In the genomic region with DNA sequence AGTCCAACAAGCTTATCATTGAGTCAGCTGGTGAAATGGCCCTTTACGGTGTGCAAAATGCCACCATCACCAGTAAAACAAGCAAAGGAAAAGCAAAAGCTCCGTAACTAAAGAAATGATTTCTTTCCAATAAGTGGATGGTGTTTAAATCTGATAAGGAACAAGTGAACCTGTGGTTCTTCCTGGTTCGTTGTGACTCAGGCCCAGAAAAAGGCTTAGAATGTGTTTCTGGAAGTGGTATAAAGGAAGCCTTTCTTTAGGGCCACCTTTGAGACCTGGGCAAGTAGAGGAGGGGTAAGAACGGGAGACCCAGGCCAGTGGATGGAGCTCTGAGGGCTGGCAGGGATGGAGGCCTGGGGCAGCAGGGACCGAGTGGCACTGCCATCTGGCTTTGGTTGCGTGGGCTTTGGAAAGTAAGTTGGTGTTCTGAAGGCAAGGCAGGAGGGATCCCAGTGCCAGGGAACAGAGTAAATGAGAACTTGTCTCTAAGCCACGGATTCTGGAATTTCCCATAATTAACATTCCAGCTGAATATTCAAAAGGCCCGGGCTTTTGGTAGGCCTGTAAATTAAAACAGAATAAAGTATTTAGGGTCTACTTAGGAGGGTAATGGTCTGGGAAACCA, we compare ENCODE assay signal across 21 cellular contexts.
A peak's percentile ranks its signal among the peaks of the same experiment; 100 is the strongest.
DNase-seq lines count a peak whose midpoint lies in the region; ATAC-seq, FAIRE-seq and TF ChIP-seq lines count a peak whose summit lies in the region.
"Had no signal": no experiment of that assay in that cellular context is flagged by ENCODE, and none has a peak within 500 bp of the region (broad histone marks: within the 10 kb centered on the region; RNA-seq: fewer than 3 reads in every experiment).

No MANE protein-coding gene starts in this region.

- H3K4me1 Mint-ChIP-seq in Calu3 (ENCODE audit: low read depth, unreplicated experiment) (peaks cover 20% of the 10 kb centered on the region), astrocyte (ENCODE audit: low read depth, unreplicated experiment) (no peaks in the 10 kb centered on the region)
- H3K4me1 Mint-ChIP-seq: CD14-positive monocyte had no signal

- DNase-seq in Calu3 = no peak
- DNase-seq in astrocyte (ENCODE audit: low read depth) = peak; percentile 52
- peak; percentile 80 for DNase-seq in islet precursor cell
- peak; percentile 8 for DNase-seq in pons (ENCODE audit: low spot score)
- no peak for DNase-seq in NCI-H510A treated with DMSO at 0.1 percent for 48 hours (lab: John Stamatoyannopoulos, UW)
- no peak for DNase-seq in stimulated activated CD8-positive, alpha-beta memory T cell treated with anti-CD3 and anti-CD28 coated beads, Interleukin-4, amount 100 ng/mL, for 48 hours
- DNase-seq in D721Med (ENCODE audit: insufficient read length, low spot score) = no peak
- DNase-seq: DMS153; NCI-H1436; NCI-H2029; NCI-H2171; NCI-H446; NK-92 treated with Interleukin-12 subunit alpha and Interleukin-12 subunit beta, amount 100 ng/mL, for 24 hours; RPMI8226; SJCRH30 had no signal

- H3K4me3 ChIP-seq in astrocyte (ENCODE audit: insufficient read depth, low read depth, low read length) = no peak overlapping the region
- H3K4me3 ChIP-seq: A549, HAP-1, K562, SJCRH30 had no signal

- no peaks in the 10 kb centered on the region for H3K27me3 Mint-ChIP-seq in Calu3 (ENCODE audit: unreplicated experiment)
- H3K27me3 Mint-ChIP-seq in astrocyte (ENCODE audit: low read depth, unreplicated experiment) = no peaks in the 10 kb centered on the region

- H3K27ac Mint-ChIP-seq in Calu3 (ENCODE audit: unreplicated experiment) (peak overlapping the region; percentile 41), astrocyte (ENCODE audit: unreplicated experiment) (no peak overlapping the region)
- H3K27ac Mint-ChIP-seq: CD14-positive monocyte had no signal

- H3K9ac ChIP-seq in astrocyte (ENCODE audit: low read length) = no peak overlapping the region

- H3K9me3 Mint-ChIP-seq in Calu3 (ENCODE audit: low read depth, unreplicated experiment) (no peaks in the 10 kb centered on the region), astrocyte (ENCODE audit: unreplicated experiment) (no peaks in the 10 kb centered on the region)

- H3K27ac ChIP-seq in astrocyte (ENCODE audit: low read depth, low read length) = no peak overlapping the region
- H3K27ac ChIP-seq: A549, SJCRH30 had no signal

- no peak overlapping the region for H2AFZ ChIP-seq in astrocyte (ENCODE audit: low read depth, low read length)

- H3K36me3 ChIP-seq in astrocyte (ENCODE audit: insufficient read depth, low read length) = no peaks in the 10 kb centered on the region
- H3K36me3 ChIP-seq: HAP-1, SJCRH30 had no signal

- TF ChIP-seq CTCF in Calu3 (IDR thresholded peaks at IDR 0.05; ENCODE audit: unreplicated experiment) = no peak
- no peak for TF ChIP-seq CTCF in astrocyte (IDR thresholded peaks at IDR 0.05; ENCODE audit: insufficient read depth, low read depth, low read length)
- TF ChIP-seq CTCF in D721Med (IDR thresholded peaks at IDR 0.05; ENCODE audit: insufficient read depth, missing control alignments) = no peak

- H3K4me2 ChIP-seq in astrocyte (ENCODE audit: low read length) = no peak overlapping the region
- H3K4me2 ChIP-seq: A549 had no signal

- H4K20me1 ChIP-seq in astrocyte (ENCODE audit: insufficient read depth, low read length) = no peaks in the 10 kb centered on the region

- no peaks in the 10 kb centered on the region for H3K36me3 Mint-ChIP-seq in Calu3 (ENCODE audit: insufficient read depth, unreplicated experiment)
- no peaks in the 10 kb centered on the region for H3K36me3 Mint-ChIP-seq in astrocyte (ENCODE audit: low read depth, unreplicated experiment)
- H3K36me3 Mint-ChIP-seq: CD14-positive monocyte had no signal

- intact Hi-C loops in Calu3 (cut with micrococcal nuclease; ENCODE audit: unreplicated experiment) = no loop called here

- peaks cover 10% of the 10 kb centered on the region for H3K4me1 ChIP-seq in astrocyte (ENCODE audit: insufficient read depth, low read length)
- H3K4me1 ChIP-seq: A549, HAP-1 had no signal

- no peaks in the 10 kb centered on the region for H3K9me3 ChIP-seq in astrocyte (ENCODE audit: insufficient read depth, low read depth, low read length)
- H3K9me3 ChIP-seq: A549, HAP-1, SJCRH30 had no signal

- H3K79me2 ChIP-seq in astrocyte (ENCODE audit: insufficient read depth, low read length) = no peaks in the 10 kb centered on the region

- BruUV-seq in Calu3 (replicated peaks; lab: Mats Ljungman, UMichigan) = no TSS peak

- no peak for FAIRE-seq in astrocyte (lab: Jason Lieb, UNC)
- FAIRE-seq in D721Med (lab: Jason Lieb, UNC) = no peak
- FAIRE-seq: A549, GM19239, K562 had no signal

- H3K4me3 Mint-ChIP-seq in Calu3 (ENCODE audit: low read depth, unreplicated experiment) (no peak overlapping the region), astrocyte (ENCODE audit: unreplicated experiment) (no peak overlapping the region)
- H3K4me3 Mint-ChIP-seq: CD14-positive monocyte had no signal

- no peak for ATAC-seq in GM19328 (IDR thresholded peaks at IDR 0.05; ENCODE audit: unreplicated experiment)
- ATAC-seq: A549, K562 had no signal

- CTCF ChIA-PET in Calu3 (lab: Charles Lee) = interaction anchor here (0.9 to 1.2 kb wide), 3 partner anchors 9 to 642 kb away, joined by 3 to 5 read pairs (median 4); no protein-coding TSS in a partner anchor

- no peaks in the 10 kb centered on the region for H3K27me3 ChIP-seq in astrocyte (ENCODE audit: insufficient read depth, low read length)
- H3K27me3 ChIP-seq: SJCRH30 had no signal

Comparison
In these comparisons a context has a peak if more than half of its experiments do, and no peak if none do; other contexts are left out.
1. DNase-seq: peak in astrocyte (single experiment), islet precursor cell (single experiment) and pons (single experiment); none in Calu3 (single experiment), NCI-H510A treated with DMSO at 0.1 percent for 48 hours (single experiment), stimulated activated CD8-positive, alpha-beta memory T cell treated with anti-CD3 and anti-CD28 coated beads, Interleukin-4, amount 100 ng/mL, for 48 hours (single experiment) and D721Med (single experiment).